Comparison of ENCODE assay signal across 32 cellular contexts in genomic region chr22:48591286-48592065, GRCh38.
"Had no signal": no experiment of that assay in that cellular context is flagged by ENCODE, and none has a peak within 500 bp of the region (broad histone marks: within the 10 kb centered on the region; RNA-seq: fewer than 3 reads in every experiment).

No MANE protein-coding gene starts in this region.

- H3K27me3 Mint-ChIP-seq: activated CD4-positive, alpha-beta T cell treated with anti-CD3 and anti-CD28 coated beads, Interleukin-2, amount 10 ng/mL, durations not matched to agents 24 days and 14 days; activated CD8-positive, alpha-beta T cell treated with anti-CD3 and anti-CD28 coated beads for 36 hours; activated naive CD8-positive, alpha-beta T cell treated with anti-CD3 and anti-CD28 coated beads for 36 hours had no signal

- H3K27me3 ChIP-seq: brain microvascular endothelial cell, cardiac muscle cell had no signal

- DNase-seq: activated CD4-positive, alpha-beta T cell treated with anti-CD3 and anti-CD28 coated beads, Interleukin-2, amount 10 ng/mL, durations not matched to agents 24 days and 14 days; activated CD4-positive, alpha-beta T cell treated with anti-CD3 and anti-CD28 coated beads, Interleukin-2, amount 50 U/mL, for 4 hours; activated CD8-positive, alpha-beta T cell treated with anti-CD3 and anti-CD28 coated beads for 36 hours; activated effector memory CD4-positive, alpha-beta T cell treated with anti-CD3 and anti-CD28 coated beads, Interleukin-2, amount 50 U/mL, for 16 hours; activated naive CD4-positive, alpha-beta T cell; activated naive CD4-positive, alpha-beta T cell treated with anti-CD3 and anti-CD28 coated beads, Interleukin-2, amount 50 U/mL, for 16 hours; activated naive CD8-positive, alpha-beta T cell treated with anti-CD3 and anti-CD28 coated beads for 36 hours; activated T-cell treated with anti-CD3 and anti-CD28 coated beads, Interleukin-2, amount 50 U/mL, for 1 hour; activated T-cell treated with anti-CD3 and anti-CD28 coated beads, Interleukin-2, amount 50 U/mL, for 72 hours; amniotic stem cell; brain microvascular endothelial cell; MM.1S; MV-4-11; NCI-H1092; NCI-H1436 treated with DMSO at 0.1 percent for 48 hours; NCI-H1694 treated with DMSO at 0.1 percent for 48 hours; NCI-H2029; NCI-H345; NCI-H510A; NCI-H526; NCI-H748 treated with DMSO at 0.1 percent for 48 hours; NK-92 treated with Interleukin-12 subunit alpha and Interleukin-12 subunit beta, amount 100 ng/mL, for 24 hours; PC-3; SHP77; SJCRH30 had no signal

- H3K36me3 Mint-ChIP-seq: activated naive CD8-positive, alpha-beta T cell treated with anti-CD3 and anti-CD28 coated beads for 36 hours had no signal

- H3K4me3 Mint-ChIP-seq: activated CD4-positive, alpha-beta T cell treated with anti-CD3 and anti-CD28 coated beads, Interleukin-2, amount 10 ng/mL, durations not matched to agents 24 days and 14 days; activated CD8-positive, alpha-beta T cell treated with anti-CD3 and anti-CD28 coated beads for 36 hours; activated naive CD8-positive, alpha-beta T cell treated with anti-CD3 and anti-CD28 coated beads for 36 hours; activated T-cell treated with anti-CD3 and anti-CD28 coated beads, Interleukin-2, amount 50 U/mL, for 72 hours; activated T-helper 17 cell treated with anti-CD3 and anti-CD28 coated beads, Interleukin-2, amount 50 U/mL, for 72 hours; T-helper 1 cell treated with Interleukin-12 subunit alpha and Interleukin-12 subunit beta and Interleukin-4 antibody, amounts not matched to agents 30 μg/mL and 1 μg/mL, for 36 hours; T-helper 2 cell treated with Interferon-gamma antibody and Interleukin-4, amounts not matched to agents 5 μg/mL and 100 μg/mL, for 36 hours had no signal

- H3K9me3 Mint-ChIP-seq: activated CD4-positive, alpha-beta T cell treated with anti-CD3 and anti-CD28 coated beads, Interleukin-2, amount 10 ng/mL, durations not matched to agents 24 days and 14 days; activated CD8-positive, alpha-beta T cell treated with anti-CD3 and anti-CD28 coated beads for 36 hours; activated naive CD8-positive, alpha-beta T cell treated with anti-CD3 and anti-CD28 coated beads for 36 hours; activated T-cell treated with anti-CD3 and anti-CD28 coated beads, Interleukin-2, amount 50 U/mL, for 72 hours; activated T-helper 17 cell treated with anti-CD3 and anti-CD28 coated beads, Interleukin-2, amount 50 U/mL, for 72 hours; T-helper 1 cell treated with Interleukin-12 subunit alpha and Interleukin-12 subunit beta and Interleukin-4 antibody, amounts not matched to agents 30 μg/mL and 1 μg/mL, for 36 hours; T-helper 2 cell treated with Interferon-gamma antibody and Interleukin-4, amounts not matched to agents 5 μg/mL and 100 μg/mL, for 36 hours had no signal

- H3K4me1 Mint-ChIP-seq: activated CD4-positive, alpha-beta T cell treated with anti-CD3 and anti-CD28 coated beads, Interleukin-2, amount 10 ng/mL, durations not matched to agents 24 days and 14 days; activated naive CD8-positive, alpha-beta T cell treated with anti-CD3 and anti-CD28 coated beads for 36 hours; activated T-helper 17 cell treated with anti-CD3 and anti-CD28 coated beads, Interleukin-2, amount 50 U/mL, for 72 hours had no signal

- ATAC-seq: activated CD8-positive, alpha-beta T cell treated with anti-CD3 and anti-CD28 coated beads for 36 hours; activated T-cell treated with anti-CD3 and anti-CD28 coated beads, Interleukin-2, amount 50 U/mL, for 72 hours; activated T-helper 17 cell treated with anti-CD3 and anti-CD28 coated beads, Interleukin-2, amount 50 U/mL, for 72 hours; PC-3 had no signal

- H3K4me2 ChIP-seq: KMS-11 had no signal

- H3K36me3 ChIP-seq: brain microvascular endothelial cell, cardiac muscle cell, SJCRH30 had no signal

- H3K9ac ChIP-seq: KMS-11 had no signal

- H3K4me3 ChIP-seq: cardiac muscle cell, SJCRH30, SK-N-MC had no signal

- H3K9me3 ChIP-seq: SJCRH30 had no signal

- H3K27ac ChIP-seq: brain microvascular endothelial cell, cardiac muscle cell, KMS-11, RWPE1, SJCRH30, SK-N-MC had no signal

- H3K27ac Mint-ChIP-seq: activated CD4-positive, alpha-beta T cell treated with anti-CD3 and anti-CD28 coated beads, Interleukin-2, amount 10 ng/mL, durations not matched to agents 24 days and 14 days; activated CD8-positive, alpha-beta T cell treated with anti-CD3 and anti-CD28 coated beads for 36 hours; activated naive CD8-positive, alpha-beta T cell treated with anti-CD3 and anti-CD28 coated beads for 36 hours; activated T-cell treated with anti-CD3 and anti-CD28 coated beads, Interleukin-2, amount 50 U/mL, for 72 hours; activated T-helper 17 cell treated with anti-CD3 and anti-CD28 coated beads, Interleukin-2, amount 50 U/mL, for 72 hours; T-helper 1 cell treated with Interleukin-12 subunit alpha and Interleukin-12 subunit beta and Interleukin-4 antibody, amounts not matched to agents 30 μg/mL and 1 μg/mL, for 36 hours; T-helper 2 cell treated with Interferon-gamma antibody and Interleukin-4, amounts not matched to agents 5 μg/mL and 100 μg/mL, for 36 hours had no signal
